Comparison of ENCODE assay signal across 26 cellular contexts in genomic region chr2:30453498-30453897, GRCh38. TPM values are rescaled to one million over a fixed set of nuclear protein-coding genes. Genes with fewer than 3 reads are reported as not detected.
DNase-seq lines count a peak whose midpoint lies in the region; ATAC-seq, FAIRE-seq and TF ChIP-seq lines count a peak whose summit lies in the region.
"Had no signal": no experiment of that assay in that cellular context is flagged by ENCODE, and none has a peak within 500 bp of the region (broad histone marks: within the 10 kb centered on the region; RNA-seq: fewer than 3 reads in every experiment).

No MANE protein-coding gene starts in this region.

- 34% methylated on average over 5 of the region's 5 CpGs for WGBS in K562 (ENCODE audit: insufficient coverage, low coverage, missing lambda C conversion rate)

- H3K27me3 Mint-ChIP-seq in nephron (ENCODE audit: low read depth) = no peaks in the 10 kb centered on the region
- no peaks in the 10 kb centered on the region; the same call in 1 of the 2 replicates for H3K27me3 Mint-ChIP-seq in HFFc6 (ENCODE audit: insufficient read depth)
- H3K27me3 Mint-ChIP-seq: CD4-positive, CD25-positive, alpha-beta regulatory T cell; IgD-negative memory B cell had no signal

- H3K4me1 ChIP-seq in left ventricle myocardium inferior = peaks cover 74% of the 10 kb centered on the region
- peaks cover 11 to 17% of the 10 kb centered on the region in 2 experiments for H3K4me1 ChIP-seq in K562 (replicated peaks in 1 of 2; ENCODE audit: control insufficient read depth in 2 of 2, insufficient read depth in 2 of 2, low read length in 2 of 2)

- no peak for TF ChIP-seq POLR2A in K562 (conservative IDR thresholded peaks at IDR 0.05)

- no peak overlapping the region for H3K4me2 ChIP-seq in K562 (ENCODE audit: insufficient read depth, low read length)

- H3K27ac Mint-ChIP-seq in nephron (peak overlapping the region in 2 of 3 experiments; percentile 47 to 67), HFFc6 (no peak overlapping the region)
- H3K27ac Mint-ChIP-seq: CD4-positive, CD25-positive, alpha-beta regulatory T cell; CD8-positive, alpha-beta memory T cell; IgD-negative memory B cell had no signal

- H3K79me2 ChIP-seq in K562 (ENCODE audit: control insufficient read depth, insufficient read depth, low read length) = peaks cover 90% of the 10 kb centered on the region

- ATAC-seq in Right ventricle myocardium superior (ENCODE audit: poor library complexity) (no peak), K562 (no peak), GM21723 (IDR thresholded peaks at IDR 0.05; ENCODE audit: unreplicated experiment) (no peak)

- H3K27ac ChIP-seq in left ventricle myocardium inferior (replicated peaks) (peak overlapping the region; percentile 8), K562 (ENCODE audit: extremely low read depth, low read depth, low read length) (no peak overlapping the region)
- H3K27ac ChIP-seq: HL-60 had no signal

- POLR2A ChIA-PET in K562 (lab: Yijun Ruan, JAX) = interaction anchor here (1.0 to 1.7 kb wide), 3 partner anchors 21 to 223 kb away, joined by 3 to 4 read pairs (median 3); no protein-coding TSS in a partner anchor

- H3K4me1 Mint-ChIP-seq in nephron (peaks cover 20% of the 10 kb centered on the region), HFFc6 (ENCODE audit: low read depth) (peaks cover 43% of the 10 kb centered on the region)

- H3K36me3 Mint-ChIP-seq in nephron (ENCODE audit: low read depth) (peaks cover 11% of the 10 kb centered on the region), HFFc6 (ENCODE audit: low read depth) (peaks cover 6% of the 10 kb centered on the region; the same call in 1 of the 2 replicates)

- no peak overlapping the region for H3K9ac ChIP-seq in K562 (ENCODE audit: insufficient read depth in 1 of 2, low read depth in 2 of 2, low read length in 2 of 2)

- intact Hi-C loops in left ventricle myocardium inferior (cut with micrococcal nuclease) = loop anchor here (10.0 kb wide), 1 partner anchor 251 kb away; no protein-coding TSS in a partner anchor
- intact Hi-C loops in Right ventricle myocardium superior (cut with DNase I) = loop anchor here (10.0 kb wide), 1 partner anchor 239 kb away; no protein-coding TSS in a partner anchor
- intact Hi-C loops in K562 (cut with micrococcal nuclease) = no loop called here

- H3K4me3 Mint-ChIP-seq in nephron = no peak overlapping the region
- H3K4me3 Mint-ChIP-seq in HFFc6 = no peak overlapping the region
- H3K4me3 Mint-ChIP-seq: CD8-positive, alpha-beta memory T cell; IgD-negative memory B cell had no signal

- no peak for TF ChIP-seq CTCF in left ventricle myocardium inferior (IDR thresholded peaks at IDR 0.05; ENCODE audit: borderline replicate concordance)
- no peak for TF ChIP-seq CTCF in K562 (IDR thresholded peaks at IDR 0.05 in 2 of 3, conservative IDR thresholded peaks at IDR 0.05 in 1 of 3; ENCODE audit: insufficient read depth in 2 of 3, low read depth in 1 of 3, low read length in 3 of 3)
- TF ChIP-seq CTCF in nephron (IDR thresholded peaks at IDR 0.05; ENCODE audit: unreplicated experiment in 3 of 3) = no peak
- no peak for TF ChIP-seq CTCF in HFFc6 (IDR thresholded peaks at IDR 0.05)

- FAIRE-seq in K562 (lab: Jason Lieb, UNC) = no peak
- FAIRE-seq: A204.1, GM12891, GM18507 had no signal

- H3K9me3 Mint-ChIP-seq in nephron (no peaks in the 10 kb centered on the region), HFFc6 (no peaks in the 10 kb centered on the region)
- H3K9me3 Mint-ChIP-seq: CD4-positive, CD25-positive, alpha-beta regulatory T cell; CD8-positive, alpha-beta memory T cell had no signal

- no peaks in the 10 kb centered on the region for H3K9me1 ChIP-seq in K562 (ENCODE audit: control insufficient read depth, insufficient read depth, low read length)

- peaks cover 11% of the 10 kb centered on the region for H4K20me1 ChIP-seq in K562 (replicated peaks; ENCODE audit: control insufficient read depth, insufficient read depth, low read length)

- H3K36me3 ChIP-seq in left ventricle myocardium inferior = no peaks in the 10 kb centered on the region
- H3K36me3 ChIP-seq in K562 (ENCODE audit: control insufficient read depth, insufficient read depth, low read length) = peaks cover 15% of the 10 kb centered on the region; the same call in 2 of the 3 replicates
- H3K36me3 ChIP-seq: BE2C, HAP-1 had no signal

- in situ Hi-C loops in K562 (cut with MboI) = no loop called here

- no peaks in the 10 kb centered on the region for H3K9me3 ChIP-seq in left ventricle myocardium inferior (replicated peaks)
- no peaks in the 10 kb centered on the region for H3K9me3 ChIP-seq in K562 (replicated peaks; ENCODE audit: control insufficient read depth, insufficient read depth, low read depth, low read length)
- H3K9me3 ChIP-seq: BE2C, HAP-1 had no signal

- no peak for TF ChIP-seq EP300 in K562 (IDR thresholded peaks at IDR 0.05; ENCODE audit: low read length)

- H3K27me3 ChIP-seq in left ventricle myocardium inferior (ENCODE audit: low read depth) (no peaks in the 10 kb centered on the region), K562 (ENCODE audit: control insufficient read depth in 2 of 2, insufficient read depth in 2 of 2, low read length in 2 of 2) (no peaks in the 10 kb centered on the region)
- H3K27me3 ChIP-seq: BE2C had no signal

- no TSS peak for BruUV-seq in K562 (replicated peaks; lab: Mats Ljungman, UMichigan)

- H3K4me3 ChIP-seq in left ventricle myocardium inferior = no peak overlapping the region
- no peak overlapping the region for H3K4me3 ChIP-seq in K562
- H3K4me3 ChIP-seq: HAP-1 had no signal

- H2AFZ ChIP-seq in K562 (ENCODE audit: low read depth, low read length) = no peak overlapping the region

- CTCF ChIA-PET in K562 (lab: Yijun Ruan, JAX; ENCODE audit: low intra/inter-chr PET ratio) = no interaction called here

- DNase-seq in left ventricle myocardium inferior (no peak), Right ventricle myocardium superior (no peak), NCI-H69 (lab: John Stamatoyannopoulos, UW) (peak; percentile 81), K562 (ENCODE audit: extremely low read depth in 1 of 4, low spot score in 3 of 4) (no peak), HFFc6 (no peak), GM03348 (ENCODE audit: low spot score) (no peak)
- DNase-seq: ACHN; BE2C; C1 segment of cervical spinal cord; CD4-positive, CD25-positive, alpha-beta regulatory T cell; CD8-positive, alpha-beta memory T cell; COR-L47; DMS 273 treated with DMSO at 0.1 percent for 48 hours; DMS53; DND-41; EL; GOT3; KG1 had no signal

- no peak for TF ChIP-seq RAD21 in K562 (CRISPR knock-in tag; conservative IDR thresholded peaks at IDR 0.05 in 1 of 2, IDR thresholded peaks at IDR 0.05 in 1 of 2)

TF ChIP-seq in K562, 482 proteins besides CTCF, POLR2A, EP300 and RAD21:
- TF ChIP-seq RCOR1 (IDR thresholded peaks at IDR 0.05; ENCODE audit: borderline replicate concordance in 1 of 2, low read depth in 2 of 2, low read length in 2 of 2) (peak in 1 of 2 experiments; percentile 74; a peak in 2 of 4 replicates), ZNF695 (CRISPR knock-in tag; IDR thresholded peaks at IDR 0.05) (no peak), KDM1A (IDR thresholded peaks at IDR 0.05) (peak; percentile 63 to 66; a peak in 3 of 4 replicates), CEBPG (CRISPR knock-in tag; IDR thresholded peaks at IDR 0.05) (no peak), CEBPG (tag; conservative IDR thresholded peaks at IDR 0.05 in 1 of 2, IDR thresholded peaks at IDR 0.05 in 1 of 2) (0 out of 4 replicates have a peak, but pooled peaks of 1 of the 2 experiments have one; percentile 35)
- TF ChIP-seq, protein P1, sequence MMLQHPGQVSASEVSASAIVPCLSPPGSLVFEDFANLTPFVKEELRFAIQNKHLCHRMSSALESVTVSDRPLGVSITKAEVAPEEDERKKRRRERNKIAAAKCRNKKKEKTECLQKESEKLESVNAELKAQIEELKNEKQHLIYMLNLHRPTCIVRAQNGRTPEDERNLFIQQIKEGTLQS (IDR thresholded peaks at IDR 0.05) = peak; percentile 43
- TF ChIP-seq, protein P1 (CRISPR knock-in tag; conservative IDR thresholded peaks at IDR 0.05) = no peak
- TF ChIP-seq, protein P2, sequence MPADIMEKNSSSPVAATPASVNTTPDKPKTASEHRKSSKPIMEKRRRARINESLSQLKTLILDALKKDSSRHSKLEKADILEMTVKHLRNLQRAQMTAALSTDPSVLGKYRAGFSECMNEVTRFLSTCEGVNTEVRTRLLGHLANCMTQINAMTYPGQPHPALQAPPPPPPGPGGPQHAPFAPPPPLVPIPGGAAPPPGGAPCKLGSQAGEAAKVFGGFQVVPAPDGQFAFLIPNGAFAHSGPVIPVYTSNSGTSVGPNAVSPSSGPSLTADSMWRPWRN (IDR thresholded peaks at IDR 0.05; ENCODE audit: low read depth) = no peak

RNA-seq across cellular contexts. Expression of gene LCLAT1, which starts 6.5 kb away (rescaled TPM):
- 41.0 TPM for total RNA-seq in left ventricle myocardium inferior
- 26.3 TPM for total RNA-seq in Right ventricle myocardium superior
- total RNA-seq in K562 (2011; cell fraction: chromatin; rRNA removed; ENCODE audit: low replicate concordance) = 59.6 and 95.0 TPM in 2 replicates
- total RNA-seq in K562 (2011; cell fraction: nucleolus; rRNA removed) = 20.0 and 25.8 TPM in 2 replicates
- total RNA-seq in K562 (2011; cell fraction: nucleoplasm; rRNA removed) = 38.7 and 54.7 TPM in 2 replicates
- 12.1 and 12.2 TPM in 2 replicates for total RNA-seq in K562 (2014; rRNA removed)
- total RNA-seq in K562 (2014; rRNA removed; fragmentation: Illumina TruSeq; extraction: Trizol) = 27.0 and 27.1 TPM in 2 replicates
- 21.5 and 22.9 TPM in 2 replicates for total RNA-seq in K562 (2015; rRNA removed; fragmentation: Illumina TruSeq; extraction: Trizol)
- 28.6 and 29.7 TPM in 2 replicates for total RNA-seq in K562 (2021)
- 15.4 and 25.4 TPM in 2 replicates for polyA plus RNA-seq in K562 (2011; rRNA removed)
- 7.2 and 9.5 TPM in 2 replicates for polyA plus RNA-seq in K562 (2011; cell fraction: cytosol; rRNA removed)
- polyA plus RNA-seq in K562 (2011; cell fraction: nucleus; rRNA removed) = 7.9 and 10.6 TPM in 2 replicates
- polyA plus RNA-seq in K562 (2012) = 4.2 and 6.3 TPM in 2 replicates
- 10.3 and 12.8 TPM in 2 replicates for polyA plus RNA-seq in K562 (2014; fragmentation: Illumina TruSeq; extraction: Trizol)
- 10 to 100 TPM; 29.4 to 63.3 TPM for polyA plus RNA-seq in K562 (2014; fragmentation: Nextera tagmentation; extraction: Ambion mirVana)
- polyA plus RNA-seq in K562 (2014; rRNA removed) = 8.9 and 12.6 TPM in 2 replicates
- polyA minus RNA-seq in K562 (2011; rRNA and poly(A)+ RNA removed) = 84.0 and 84.7 TPM in 2 replicates
- polyA minus RNA-seq in K562 (2011; cell fraction: cytosol; rRNA and poly(A)+ RNA removed) = 17.6 and 25.5 TPM in 2 replicates
- polyA minus RNA-seq in K562 (2011; cell fraction: nucleus; rRNA and poly(A)+ RNA removed) = 28.4 and 38.2 TPM in 2 replicates
- total RNA-seq in HFFc6 (2021; fragmentation: NEBNext Ultra II Directional; extraction: Animal tissue kit (Norgen Biotek cat#: 25700)) = 10 to 100 TPM; 21.0 to 27.0 (median 23.0) TPM
